In genomic region chr17:18877104-18877503, GRCh38 we compare ENCODE assay signal across 21 cellular contexts. TPM values are rescaled to one million over a fixed set of nuclear protein-coding genes. Genes with fewer than 3 reads are reported as not detected.
DNase-seq lines count a peak whose midpoint lies in the region; ATAC-seq, FAIRE-seq and TF ChIP-seq lines count a peak whose summit lies in the region.
"Had no signal": no experiment of that assay in that cellular context is flagged by ENCODE, and none has a peak within 500 bp of the region (broad histone marks: within the 10 kb centered on the region; RNA-seq: fewer than 3 reads in every experiment).

No MANE protein-coding gene starts in this region.

- peak; percentile 41 for DNase-seq in Caki2 (ENCODE audit: low read depth)
- DNase-seq in HTR-8/SVneo (ENCODE audit: insufficient read length, low spot score), result peak; percentile 57
- DNase-seq in brain microvascular endothelial cell, result peak; percentile 19
- no peak for DNase-seq in mesenchymal stem cell
- DNase-seq in stimulated activated CD4-positive, alpha-beta T cell treated with anti-CD3 and anti-CD28 coated beads, Interleukin-15, amount 100 ng/mL, for 24 hours, result no peak
- no peak for DNase-seq in DMS79 treated with DMSO at 0.1 percent for 48 hours (lab: John Stamatoyannopoulos, UW)
- DNase-seq: activated naive CD8-positive, alpha-beta T cell treated with anti-CD3 and anti-CD28 coated beads, Interleukin-2, amount 50 U/mL, for 24 hours; central memory CD4-positive, alpha-beta T cell; DMS 273 treated with DMSO at 0.1 percent for 48 hours; effector CD4-positive, alpha-beta T cell; left colon; mucosa of descending colon; NCI-H1694 treated with DMSO at 0.1 percent for 48 hours; NCI-H446 treated with DMSO at 0.1 percent for 48 hours; NK-92 treated with Interleukin-12 subunit alpha and Interleukin-12 subunit beta, amount 100 ng/mL, for 24 hours; nucleus accumbens; Right ventricle myocardium superior; stimulated activated CD4-positive, alpha-beta T cell treated with anti-CD3 and anti-CD28 coated beads, Interleukin-4, amount 100 ng/mL, for 24 hours had no signal

- peaks cover 6% of the 10 kb centered on the region for H3K79me1 ChIP-seq in mesenchymal stem cell (replicated peaks; ENCODE audit: low read length, poor library complexity, severe bottlenecking)

- ATAC-seq in HG03469 (IDR thresholded peaks at IDR 0.05; ENCODE audit: unreplicated experiment), result no peak
- ATAC-seq: activated naive CD8-positive, alpha-beta T cell treated with anti-CD3 and anti-CD28 coated beads, Interleukin-2, amount 50 U/mL, for 24 hours; left colon; mucosa of descending colon had no signal

- H2BK12ac ChIP-seq in mesenchymal stem cell (ENCODE audit: low read length in 2 of 2), result no peak overlapping the region

- in situ Hi-C loops in Caki2 (cut with HindIII; ENCODE audit: low pct_unique_long_range_greater_than_20kb, low sequenced_read_pairs), result no loop called here
- in situ Hi-C loops in brain microvascular endothelial cell (cut with HindIII; ENCODE audit: low pct_ligation_motif_present, low sequenced_read_pairs), result no loop called here

- H3K9me3 ChIP-seq in mesenchymal stem cell (ENCODE audit: control insufficient read depth, low read length), result no peaks in the 10 kb centered on the region
- H3K9me3 ChIP-seq: mucosa of descending colon, thoracic aorta had no signal

- no peak overlapping the region for H4K8ac ChIP-seq in mesenchymal stem cell (ENCODE audit: low read length)

- H3K4ac ChIP-seq in mesenchymal stem cell (ENCODE audit: low read depth in 1 of 2, low read length in 2 of 2), result no peak overlapping the region

- H3K4me3 ChIP-seq in brain microvascular endothelial cell (ENCODE audit: low read depth, low read length) (no peak overlapping the region), mesenchymal stem cell (ENCODE audit: insufficient read depth in 1 of 2, low read depth in 1 of 2, low read length in 2 of 2) (no peak overlapping the region)
- H3K4me3 ChIP-seq: hepatocyte, mucosa of descending colon, thoracic aorta had no signal

- H2BK15ac ChIP-seq in mesenchymal stem cell (ENCODE audit: low read depth, poor library complexity, severe bottlenecking), result no peak overlapping the region

- H3K18ac ChIP-seq in mesenchymal stem cell (ENCODE audit: low read depth in 1 of 2, low read length in 2 of 2), result no peak overlapping the region

- H3K36me3 ChIP-seq in brain microvascular endothelial cell (replicated peaks), result peaks cover 29% of the 10 kb centered on the region
- H3K36me3 ChIP-seq in mesenchymal stem cell (ENCODE audit: control insufficient read depth in 1 of 2, insufficient read depth in 2 of 2, low read depth in 1 of 2, low read length in 2 of 2), result peaks cover 47 to 65% of the 10 kb centered on the region in 2 experiments

- TF ChIP-seq CTCF in brain microvascular endothelial cell (IDR thresholded peaks at IDR 0.05; ENCODE audit: low read depth, low read length, missing control alignments), result no peak

- H3K27me3 ChIP-seq in brain microvascular endothelial cell (replicated peaks), result no peaks in the 10 kb centered on the region
- no peaks in the 10 kb centered on the region for H3K27me3 ChIP-seq in mesenchymal stem cell (ENCODE audit: control insufficient read depth in 1 of 2, insufficient read depth in 1 of 2, low read length in 2 of 2)
- H3K27me3 ChIP-seq: hepatocyte had no signal

- WGBS in mesenchymal stem cell, result 60% methylated on average over 6 of the region's 6 CpGs

- peaks cover 5% of the 10 kb centered on the region for H3K4me1 ChIP-seq in mesenchymal stem cell (ENCODE audit: control insufficient read depth, insufficient read depth, low read depth, low read length)

- H2AK5ac ChIP-seq in mesenchymal stem cell (ENCODE audit: low read length, severe bottlenecking), result no peak overlapping the region

- H3K14ac ChIP-seq in mesenchymal stem cell (ENCODE audit: low read length in 2 of 2), result no peak overlapping the region

- no peak overlapping the region for H3K9ac ChIP-seq in mesenchymal stem cell (ENCODE audit: low read length)

- H2BK5ac ChIP-seq in mesenchymal stem cell (ENCODE audit: low read depth, low read length, poor library complexity, severe bottlenecking), result no peak overlapping the region

- peak; percentile 86 for FAIRE-seq in HTR-8/SVneo (lab: Jason Lieb, UNC)

- H4K91ac ChIP-seq in mesenchymal stem cell (ENCODE audit: low read length), result no peak overlapping the region

- no peak overlapping the region for H3K23ac ChIP-seq in mesenchymal stem cell (ENCODE audit: low read length in 2 of 2)

- no peak overlapping the region for H2BK120ac ChIP-seq in mesenchymal stem cell (ENCODE audit: low read depth, low read length)

- no peak overlapping the region for H3K4me2 ChIP-seq in mesenchymal stem cell (ENCODE audit: low read length, poor library complexity, severe bottlenecking)
- H3K4me2 ChIP-seq: hepatocyte had no signal

- no peak overlapping the region for H2AFZ ChIP-seq in mesenchymal stem cell (ENCODE audit: low read depth, low read length)
- H2AFZ ChIP-seq: hepatocyte had no signal

- H3K27ac ChIP-seq in brain microvascular endothelial cell (no peak overlapping the region), mesenchymal stem cell (ENCODE audit: low read length, poor library complexity, severe bottlenecking) (peak overlapping the region; percentile 15)
- H3K27ac ChIP-seq: hepatocyte, thoracic aorta had no signal

RNA-seq across cellular contexts. Expression of gene PRPSAP2, which starts 19.2 kb away (rescaled TPM):
- total RNA-seq in Caki2 (2014; rRNA removed; shearing (Covaris generic); ENCODE audit: low replicate concordance), result 52.2 and 67.5 TPM in 2 replicates
- 19.2 TPM for polyA plus RNA-seq in mesenchymal stem cell (2013, experiment 1 of 2)
- 19.4 TPM for polyA plus RNA-seq in mesenchymal stem cell (2013, experiment 2 of 2)

Comparison
In these comparisons a context has a peak if more than half of its experiments do, and no peak if none do; other contexts are left out.
1. DNase-seq: peak in Caki2 (single experiment), HTR-8/SVneo (single experiment) and brain microvascular endothelial cell (single experiment); none in mesenchymal stem cell (single experiment), stimulated activated CD4-positive, alpha-beta T cell treated with anti-CD3 and anti-CD28 coated beads, Interleukin-15, amount 100 ng/mL, for 24 hours (single experiment) and DMS79 treated with DMSO at 0.1 percent for 48 hours (single experiment).